ENCODE assay signal across 8 cellular contexts in the genomic region with DNA sequence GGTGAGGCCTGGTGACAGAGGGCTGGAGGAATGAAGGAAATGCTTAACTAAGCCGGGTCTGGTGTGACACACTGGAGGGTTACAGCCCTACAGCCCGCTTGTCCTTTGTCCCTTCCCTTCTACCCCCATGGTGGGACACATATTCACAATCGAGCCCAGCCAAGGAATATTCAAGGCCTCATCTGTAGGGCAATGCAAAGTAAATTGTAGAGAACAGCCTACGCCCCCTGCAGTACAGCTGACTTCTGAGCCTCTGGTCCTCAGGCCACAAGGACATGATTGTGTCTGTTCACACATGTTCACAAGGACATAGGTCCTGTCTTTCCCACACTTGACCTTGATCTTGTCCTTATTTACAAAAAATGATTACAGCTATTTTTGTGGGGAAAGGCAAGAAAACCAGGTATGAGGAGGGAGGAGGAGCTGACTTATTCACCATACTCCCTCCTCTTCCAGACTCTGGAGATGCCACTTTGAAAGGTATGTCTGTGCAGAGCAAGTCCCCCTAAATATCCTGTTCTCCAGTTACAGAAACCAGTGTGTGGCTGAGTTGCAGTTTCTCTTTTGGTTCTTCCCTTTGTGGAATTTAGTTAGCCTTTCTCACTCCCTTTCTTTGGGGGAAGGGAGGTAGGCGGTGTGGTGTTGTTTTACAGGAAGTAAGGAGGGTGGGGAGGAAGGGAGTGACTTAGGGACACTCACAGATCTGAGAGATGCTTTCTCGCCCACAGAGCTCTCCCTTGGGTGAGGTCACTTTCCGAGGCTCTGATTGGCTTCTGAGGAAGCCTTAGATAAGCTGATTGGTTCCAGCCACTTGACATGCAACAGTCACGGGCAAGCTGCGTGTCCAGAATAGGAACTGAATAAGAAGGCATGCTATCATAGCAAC. TPM values are rescaled to one million over a fixed set of nuclear protein-coding genes. Genes with fewer than 3 reads are reported as not detected.
A peak's percentile ranks its signal among the peaks of the same experiment; 100 is the strongest.
DNase-seq lines count a peak whose midpoint lies in the region; ATAC-seq and TF ChIP-seq lines count a peak whose summit lies in the region.

No MANE protein-coding gene starts in this region.

- peak overlapping the region; percentile 92 for H3K27ac ChIP-seq in OCI-LY3 (ENCODE audit: low read length)

- peak; percentile 55 for TF ChIP-seq CTCF in OCI-LY3 (IDR thresholded peaks at IDR 0.05; ENCODE audit: low read depth, low read length)

- H3K36me3 Mint-ChIP-seq in stimulated activated effector memory CD8-positive, alpha-beta T cell treated with anti-CD3 and anti-CD28 coated beads, Interleukin-12 subunit alpha, Interleukin-12 subunit beta, amount 100 ng/mL, for 72 hours = peaks cover 10% of the 10 kb centered on the region

- H3K79me2 ChIP-seq in OCI-LY3 (ENCODE audit: low read length) = no peaks in the 10 kb centered on the region

- H3K9me3 ChIP-seq in OCI-LY3 (ENCODE audit: insufficient read depth, low read length) (no peaks in the 10 kb centered on the region), mucosa of stomach (ENCODE audit: control insufficient read depth, low read length) (no peaks in the 10 kb centered on the region)

- H3K4me1 ChIP-seq in OCI-LY3 (ENCODE audit: low read length) (peaks cover 51% of the 10 kb centered on the region), mucosa of stomach (ENCODE audit: control insufficient read depth, insufficient read depth, low read length) (peaks cover 57% of the 10 kb centered on the region)

- DNase-seq in COLO668 (lab: John Stamatoyannopoulos, UW; ENCODE audit: unreplicated experiment) = peak; percentile 68
- peak; percentile 98 for DNase-seq in HS-27A (ENCODE audit: low read depth)
- DNase-seq in activated T-cell treated with anti-CD3 and anti-CD28 coated beads for 24 hours (ENCODE audit: low read depth) = peak; percentile 76
- DNase-seq in stimulated activated effector memory CD8-positive, alpha-beta T cell treated with anti-CD3 and anti-CD28 coated beads, Interleukin-12 subunit alpha, Interleukin-12 subunit beta, amount 100 ng/mL, for 72 hours (ENCODE audit: low spot score in 2 of 2) = peak; percentile 55 to 89

- peaks cover 30% of the 10 kb centered on the region for H3K4me1 Mint-ChIP-seq in stimulated activated effector memory CD8-positive, alpha-beta T cell treated with anti-CD3 and anti-CD28 coated beads, Interleukin-12 subunit alpha, Interleukin-12 subunit beta, amount 100 ng/mL, for 72 hours

- H4K20me1 ChIP-seq in OCI-LY3 (ENCODE audit: insufficient read depth, low read length) = no peaks in the 10 kb centered on the region

- H2AFZ ChIP-seq in OCI-LY3 (ENCODE audit: low read depth, low read length) = no peak overlapping the region; the same call in 1 of the 2 replicates

- peak overlapping the region; percentile 85 for H3K4me2 ChIP-seq in OCI-LY3 (ENCODE audit: low read length)

- no peaks in the 10 kb centered on the region for H3K36me3 ChIP-seq in OCI-LY3 (replicated peaks; ENCODE audit: low read depth, low read length)
- no peaks in the 10 kb centered on the region for H3K36me3 ChIP-seq in mucosa of stomach (ENCODE audit: control insufficient read depth, insufficient read depth, low read length)

- H3K27me3 ChIP-seq in OCI-LY3 (ENCODE audit: low read depth, low read length) (no peaks in the 10 kb centered on the region), mucosa of stomach (ENCODE audit: control insufficient read depth, insufficient read depth, low read length) (no peaks in the 10 kb centered on the region)

- no peaks in the 10 kb centered on the region for H3K9me3 Mint-ChIP-seq in stimulated activated effector memory CD8-positive, alpha-beta T cell treated with anti-CD3 and anti-CD28 coated beads, Interleukin-12 subunit alpha, Interleukin-12 subunit beta, amount 100 ng/mL, for 72 hours

- no peak overlapping the region for H3K27ac Mint-ChIP-seq in stimulated activated effector memory CD8-positive, alpha-beta T cell treated with anti-CD3 and anti-CD28 coated beads, Interleukin-12 subunit alpha, Interleukin-12 subunit beta, amount 100 ng/mL, for 72 hours

- H3K9ac ChIP-seq in OCI-LY3 (ENCODE audit: low read length) (peak overlapping the region; percentile 73), mucosa of stomach (ENCODE audit: low read length) (peak overlapping the region; percentile 74)

- peak overlapping the region; percentile 59 for H3K4me3 ChIP-seq in OCI-LY3 (ENCODE audit: low read length)
- H3K4me3 ChIP-seq in mucosa of stomach (ENCODE audit: low read length) = peak overlapping the region; percentile 43

- H3K4me3 Mint-ChIP-seq in stimulated activated effector memory CD8-positive, alpha-beta T cell treated with anti-CD3 and anti-CD28 coated beads, Interleukin-12 subunit alpha, Interleukin-12 subunit beta, amount 100 ng/mL, for 72 hours = no peak overlapping the region

- ATAC-seq in GM21360 (IDR thresholded peaks at IDR 0.05; ENCODE audit: unreplicated experiment) = peak; percentile 88
- peak; percentile 93 for ATAC-seq in esophagus mucosa
- ATAC-seq in stimulated activated effector memory CD8-positive, alpha-beta T cell treated with anti-CD3 and anti-CD28 coated beads, Interleukin-12 subunit alpha, Interleukin-12 subunit beta, amount 100 ng/mL, for 72 hours = peak; percentile 96

RNA-seq across cellular contexts. Expression of gene POLR3GL, which starts 14.6 kb away (rescaled TPM):
- total RNA-seq in esophagus mucosa = 6.1 TPM

RNA-seq across cellular contexts. Expression of gene ANKRD34A, which starts 14.7 kb away (rescaled TPM):
- 0.12 TPM for total RNA-seq in esophagus mucosa

RNA-seq across cellular contexts. Expression of gene TXNIP, which starts 17.3 kb away (rescaled TPM):
- total RNA-seq in esophagus mucosa = 77.7 TPM

RNA-seq across cellular contexts. Expression of gene LIX1L, which starts 21.3 kb away (rescaled TPM):
- 4.3 TPM for total RNA-seq in esophagus mucosa

RNA-seq across cellular contexts. Expression of gene HJV, which starts 42.4 kb away (rescaled TPM):
- not detected for total RNA-seq in esophagus mucosa

Comparison
In these comparisons a context has a peak if more than half of its experiments do, and no peak if none do; other contexts are left out.
1. Peak in every context shown above with its lines: DNase-seq, ATAC-seq, H3K4me3 ChIP-seq and H3K27ac ChIP-seq.